ENCODE assay signal across 34 cellular contexts in the genomic region with DNA sequence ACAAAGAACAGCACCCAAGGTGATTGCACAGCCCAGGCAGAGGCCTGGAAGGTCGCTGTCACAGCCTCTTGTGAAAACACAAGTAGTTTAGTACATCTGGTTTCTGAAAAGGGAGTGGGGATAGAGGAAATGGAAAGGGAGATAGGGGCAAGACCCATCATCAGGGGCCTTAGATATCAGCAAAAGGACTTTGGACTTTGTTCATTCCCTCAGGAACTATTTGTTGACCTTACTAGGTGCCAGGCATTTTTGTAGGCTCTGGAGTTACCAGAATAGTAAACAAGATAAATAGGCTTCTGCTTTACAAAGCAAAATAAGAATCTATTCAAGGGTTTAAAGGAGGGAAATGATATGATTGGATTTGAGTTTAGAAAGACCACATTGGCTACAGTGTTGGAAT.
"Had no signal": no experiment of that assay in that cellular context is flagged by ENCODE, and none has a peak within 500 bp of the region (broad histone marks: within the 10 kb centered on the region; RNA-seq: fewer than 3 reads in every experiment).

No MANE protein-coding gene starts in this region.

- H3K27ac ChIP-seq: ascending aorta, body of pancreas, breast epithelium, Peyer's patch, SJSA1 had no signal

- FAIRE-seq: TTC549 had no signal

- DNase-seq: activated CD4-positive, alpha-beta T cell treated with anti-CD3 and anti-CD28 coated beads for 36 hours; activated CD4-positive, alpha-beta T cell treated with anti-CD3 and anti-CD28 coated beads, Interleukin-2, amount 10 ng/mL, durations not matched to agents 7 days and 5 days; activated CD4-positive, alpha-beta T cell treated with anti-CD3 and anti-CD28 coated beads, Interleukin-2, amount 50 U/mL, for 48 hours; activated CD8-positive, alpha-beta T cell treated with anti-CD3 and anti-CD28 coated beads, Interleukin-2, amount 10 ng/mL, durations not matched to agents 7 days and 5 days; activated gamma-delta T cell; activated naive CD4-positive, alpha-beta T cell treated with Interleukin-2 at 50 U/mL for 16 hours; activated naive CD8-positive, alpha-beta T cell treated with anti-CD3 and anti-CD28 coated beads, Interleukin-2, amount 10 ng/mL, durations not matched to agents 7 days and 5 days; activated T-cell treated with anti-CD3 and anti-CD28 coated beads, Interleukin-2, amount 50 U/mL, for 24 hours; amygdala; body of pancreas; Karpas-422; MG63; NCI-H1048; NCI-H1105 treated with DMSO at 0.1 percent for 48 hours; NCI-H1436; NCI-H1694; NCI-H1930; NCI-H2081 treated with DMSO at 0.1 percent for 48 hours; NCI-H226; NCI-H446 treated with DMSO at 0.1 percent for 48 hours; NCI-H524; PC-3; Peyer's patch; RPMI8226; SHP77 treated with DMSO at 0.1 percent for 48 hours; SK-N-SH had no signal

- H3K9me3 ChIP-seq: ascending aorta, body of pancreas, breast epithelium, MG63, SJSA1, SK-N-SH had no signal

- H3K36me3 ChIP-seq: ascending aorta, breast epithelium, MG63, Peyer's patch, SJSA1 had no signal

- H3K36me3 Mint-ChIP-seq: activated naive CD4-positive, alpha-beta T cell treated with anti-CD3 and anti-CD28 coated beads, Interleukin-2, amount 50 U/mL, for 24 hours; activated naive CD8-positive, alpha-beta T cell treated with anti-CD3 and anti-CD28 coated beads, Interleukin-2, amount 10 ng/mL, durations not matched to agents 7 days and 5 days had no signal

- ATAC-seq: activated CD4-positive, alpha-beta T cell treated with anti-CD3 and anti-CD28 coated beads for 36 hours; activated CD8-positive, alpha-beta T cell treated with anti-CD3 and anti-CD28 coated beads, Interleukin-2, amount 10 ng/mL, durations not matched to agents 7 days and 5 days; body of pancreas; PC-3 had no signal

- H3K4me3 Mint-ChIP-seq: activated CD4-positive, alpha-beta T cell treated with anti-CD3 and anti-CD28 coated beads for 36 hours; activated CD4-positive, alpha-beta T cell treated with anti-CD3 and anti-CD28 coated beads, Interleukin-2, amount 10 ng/mL, durations not matched to agents 7 days and 5 days; activated CD8-positive, alpha-beta T cell treated with anti-CD3 and anti-CD28 coated beads, Interleukin-2, amount 10 ng/mL, durations not matched to agents 7 days and 5 days; activated naive CD4-positive, alpha-beta T cell treated with anti-CD3 and anti-CD28 coated beads, Interleukin-2, amount 50 U/mL, for 24 hours; activated naive CD8-positive, alpha-beta T cell treated with anti-CD3 and anti-CD28 coated beads, Interleukin-2, amount 10 ng/mL, durations not matched to agents 7 days and 5 days; activated T-cell treated with anti-CD3 and anti-CD28 coated beads, Interleukin-2, amount 50 U/mL, for 24 hours; T-helper 1 cell treated with Interleukin-12 subunit alpha and Interleukin-12 subunit beta and Interleukin-4 antibody, amounts not matched to agents 30 μg/mL and 1 μg/mL, for 36 hours; T-helper 2 cell treated with Interferon-gamma antibody and Interleukin-4, amounts not matched to agents 5 μg/mL and 100 μg/mL, for 36 hours had no signal

- H3K27me3 Mint-ChIP-seq: activated CD4-positive, alpha-beta T cell treated with anti-CD3 and anti-CD28 coated beads for 36 hours; activated naive CD8-positive, alpha-beta T cell treated with anti-CD3 and anti-CD28 coated beads, Interleukin-2, amount 10 ng/mL, durations not matched to agents 7 days and 5 days; activated T-cell treated with anti-CD3 and anti-CD28 coated beads, Interleukin-2, amount 50 U/mL, for 24 hours had no signal

- H3K4me1 Mint-ChIP-seq: activated CD4-positive, alpha-beta T cell treated with anti-CD3 and anti-CD28 coated beads for 36 hours; activated CD4-positive, alpha-beta T cell treated with anti-CD3 and anti-CD28 coated beads, Interleukin-2, amount 10 ng/mL, durations not matched to agents 7 days and 5 days; activated naive CD4-positive, alpha-beta T cell treated with anti-CD3 and anti-CD28 coated beads, Interleukin-2, amount 50 U/mL, for 24 hours; activated naive CD8-positive, alpha-beta T cell treated with anti-CD3 and anti-CD28 coated beads, Interleukin-2, amount 10 ng/mL, durations not matched to agents 7 days and 5 days had no signal

- H3K27ac Mint-ChIP-seq: activated CD4-positive, alpha-beta T cell treated with anti-CD3 and anti-CD28 coated beads for 36 hours; activated CD4-positive, alpha-beta T cell treated with anti-CD3 and anti-CD28 coated beads, Interleukin-2, amount 10 ng/mL, durations not matched to agents 7 days and 5 days; activated CD8-positive, alpha-beta T cell treated with anti-CD3 and anti-CD28 coated beads, Interleukin-2, amount 10 ng/mL, durations not matched to agents 7 days and 5 days; activated naive CD4-positive, alpha-beta T cell treated with anti-CD3 and anti-CD28 coated beads, Interleukin-2, amount 50 U/mL, for 24 hours; activated naive CD8-positive, alpha-beta T cell treated with anti-CD3 and anti-CD28 coated beads, Interleukin-2, amount 10 ng/mL, durations not matched to agents 7 days and 5 days; activated T-cell treated with anti-CD3 and anti-CD28 coated beads, Interleukin-2, amount 50 U/mL, for 24 hours; activated T-helper 2 cell treated with anti-CD3 and anti-CD28 coated beads, Interferon-gamma antibody, Interleukin-2, Interleukin-4, amounts not matched to agents 10 μg/mL and 5 μg/mL and 100 μg/mL, durations not matched to agents 14 hours and 24 hours and 36 hours; T-helper 1 cell treated with Interleukin-12 subunit alpha and Interleukin-12 subunit beta and Interleukin-4 antibody, amounts not matched to agents 30 μg/mL and 1 μg/mL, for 36 hours; T-helper 2 cell treated with Interferon-gamma antibody and Interleukin-4, amounts not matched to agents 5 μg/mL and 100 μg/mL, for 36 hours had no signal

- H3K4me3 ChIP-seq: ascending aorta, body of pancreas, breast epithelium, MG63, Peyer's patch, SJSA1 had no signal

- H3K27me3 ChIP-seq: ascending aorta, body of pancreas, breast epithelium, MG63, Peyer's patch, SJSA1 had no signal

- H3K4me1 ChIP-seq: ascending aorta, body of pancreas, breast epithelium, Peyer's patch, SJSA1 had no signal

- H3K9ac ChIP-seq: SK-N-SH had no signal

- H3K9me3 Mint-ChIP-seq: activated naive CD8-positive, alpha-beta T cell treated with anti-CD3 and anti-CD28 coated beads, Interleukin-2, amount 10 ng/mL, durations not matched to agents 7 days and 5 days; T-helper 1 cell treated with Interleukin-12 subunit alpha and Interleukin-12 subunit beta and Interleukin-4 antibody, amounts not matched to agents 30 μg/mL and 1 μg/mL, for 36 hours had no signal

- H3K4me2 ChIP-seq: SK-N-SH had no signal
